In genomic region chr16:4846901-4847773, GRCh38 we compare ENCODE assay signal across 8 cellular contexts. TPM values are rescaled to one million over a fixed set of nuclear protein-coding genes. Genes with fewer than 3 reads are reported as not detected.
A peak's percentile ranks its signal among the peaks of the same experiment; 100 is the strongest.
DNase-seq lines count a peak whose midpoint lies in the region; ATAC-seq and TF ChIP-seq lines count a peak whose summit lies in the region.

TSS of gene GLYR1 (minus strand) at chr16:4847288. CDS start at chr16:4847265, 23 bp downstream.
TSS of gene UBN1 (plus strand) at chr16:4847481. CDS start at chr16:4852918, 5,437 bp downstream.

- H3K9me3 ChIP-seq in right cardiac atrium (ENCODE audit: control insufficient read depth, low read length) (no peaks in the 10 kb centered on the region), uterus (no peaks in the 10 kb centered on the region)

- peak in 2 of 4 experiments; percentile 8 to 22 for TF ChIP-seq CTCF in uterus (IDR thresholded peaks at IDR 0.05)

- H3K4me1 ChIP-seq in right cardiac atrium (ENCODE audit: control insufficient read depth, insufficient read depth, low read length) (peaks cover 2% of the 10 kb centered on the region), uterus (peaks cover 0 to 9% of the 10 kb centered on the region in 2 donors)

- H3K27me3 ChIP-seq in right cardiac atrium (ENCODE audit: control insufficient read depth, insufficient read depth) (no peaks in the 10 kb centered on the region), uterus (no peaks in the 10 kb centered on the region)

- TF ChIP-seq POLR2A in uterus (IDR thresholded peaks at IDR 0.05): peak; percentile 87 to 88

- intact Hi-C loops in right cardiac atrium (cut with DNase I) (no loop called here), uterus (cut with DNase I; ENCODE audit: low total_unique reads) (no loop called here)

- under 1% methylated on average over 126 of the region's 126 CpGs for WGBS in right cardiac atrium

- H3K27ac ChIP-seq in right cardiac atrium (ENCODE audit: low read length): peak within 1 kb of the TSS; percentile 77
- H3K27ac ChIP-seq in uterus: peak within 1 kb of the TSS; percentile 91

- DNase-seq in NCI-H187 (lab: John Stamatoyannopoulos, UW) (peak; percentile 63 to 88), T-helper 2 cell (peak; percentile 99 to 100 (median 99)), anterior cingulate cortex (lab: John Stamatoyannopoulos, UW) (peak; percentile 74 to 100 (median 97)), right cardiac atrium (peak; percentile 100), pulmonary artery endothelial cell (ENCODE audit: low read depth, low spot score) (peak; percentile 88), uterus (peak; percentile 98 to 99)

- H3K4me3 ChIP-seq in right cardiac atrium (ENCODE audit: low read length) (peak within 1 kb of the TSS; percentile 81), uterus (peak within 1 kb of the TSS; percentile 88 to 98)

- ATAC-seq in GM18498 (IDR thresholded peaks at IDR 0.05; ENCODE audit: unreplicated experiment) (peak; percentile 87), HG02938 (IDR thresholded peaks at IDR 0.05; ENCODE audit: unreplicated experiment) (peak; percentile 79), right cardiac atrium (peak; percentile 98 to 99)

- no peaks in the 10 kb centered on the region for H3K36me3 ChIP-seq in uterus

RNA-seq across cellular contexts. Expression of gene GLYR1, which starts in this region (rescaled TPM):
- total RNA-seq in right cardiac atrium (10 to 100 TPM; 69.9 to 84.4 (median 81.1) TPM), pulmonary artery endothelial cell (55.9 and 75.0 TPM in 2 replicates), uterus (10 to 100 TPM; 26.6 to 86.3 (median 47.1) TPM)
- 56.1 TPM for polyA plus RNA-seq in right cardiac atrium

RNA-seq across cellular contexts. Expression of gene UBN1, which starts in this region (rescaled TPM):
- total RNA-seq in right cardiac atrium (10 to 100 TPM; 24.4 to 30.4 (median 27.4) TPM), pulmonary artery endothelial cell (26.6 and 29.1 TPM in 2 replicates), uterus (10 to 100 TPM in 3 of 4 donors, 1 to 10 TPM in 1; 4.9 to 56.2 (median 33.4) TPM)
- polyA plus RNA-seq in right cardiac atrium: 16.5 TPM

Comparison
In these comparisons a context has a peak if more than half of its experiments do, and no peak if none do; other contexts are left out.
1. Peak in every context shown above with its lines: DNase-seq, ATAC-seq, H3K4me3 ChIP-seq and H3K27ac ChIP-seq.